In genomic region chr18:78785706-78786105, GRCh38 we compare ENCODE assay signal across 34 cellular contexts.
"Had no signal": no experiment of that assay in that cellular context is flagged by ENCODE, and none has a peak within 500 bp of the region (broad histone marks: within the 10 kb centered on the region; RNA-seq: fewer than 3 reads in every experiment).

No MANE protein-coding gene starts in this region.

- H3K4me3 ChIP-seq: MG63 had no signal

- H3K4me2 ChIP-seq: KMS-11 had no signal

- H3K36me3 ChIP-seq: MG63 had no signal

- DNase-seq: Karpas-422, Kasumi-1, MG63, MM.1S, MV-4-11, NCI-H1048, NCI-H1092, NCI-H1092 treated with DMSO at 0.1 percent for 48 hours, NCI-H1105, NCI-H1105 treated with DMSO at 0.1 percent for 48 hours, NCI-H1417, NCI-H1417 treated with DMSO at 0.1 percent for 48 hours, NCI-H1436, NCI-H1436 treated with DMSO at 0.1 percent for 48 hours, NCI-H146, NCI-H1694, NCI-H1694 treated with DMSO at 0.1 percent for 48 hours, NCI-H187, NCI-H187 treated with DMSO at 0.1 percent for 48 hours, NCI-H1930, NCI-H2029, NCI-H2029 treated with DMSO at 0.1 percent for 48 hours, NCI-H2081, NCI-H2081 treated with DMSO at 0.1 percent for 48 hours, NCI-H2107, NCI-H2171, NCI-H2171 treated with DMSO at 0.1 percent for 48 hours, NCI-H2227 treated with DMSO at 0.1 percent for 48 hours, NCI-H226, NCI-H345, NCI-H446, NCI-H446 treated with DMSO at 0.1 percent for 48 hours, NCI-H510A had no signal

- H3K9me3 ChIP-seq: MG63 had no signal

- H3K27ac ChIP-seq: KMS-11 had no signal
